ENCODE assay signal across 15 cellular contexts in the genomic region with DNA sequence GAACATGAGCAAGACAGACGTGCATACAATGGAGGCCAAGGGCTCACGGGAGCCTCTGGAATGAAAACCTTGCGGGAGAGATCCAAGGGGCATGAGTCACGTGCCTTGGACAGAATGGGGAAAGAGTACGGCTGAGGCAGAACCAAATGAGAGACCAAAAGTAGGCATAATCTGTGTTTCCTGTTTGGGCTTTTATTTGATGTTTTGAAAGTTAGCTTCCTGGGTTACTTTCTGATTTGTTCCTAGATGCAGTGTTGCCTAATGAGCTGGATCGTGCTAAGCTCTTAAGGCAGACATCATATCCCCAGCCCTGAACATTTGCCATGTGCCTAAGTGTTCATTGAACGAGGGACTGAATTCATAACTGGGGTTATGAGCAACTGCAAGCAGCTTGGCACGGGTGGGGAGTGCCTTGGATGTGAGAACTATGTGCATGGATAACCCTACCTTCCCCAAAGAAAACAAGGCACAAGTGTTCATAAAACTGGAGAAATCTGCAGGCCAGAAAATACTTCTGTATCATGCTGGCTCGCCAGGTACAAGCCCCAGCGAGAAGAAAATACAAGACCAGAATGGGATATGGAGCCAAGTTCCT.
A peak's percentile ranks its signal among the peaks of the same experiment; 100 is the strongest.
DNase-seq lines count a peak whose midpoint lies in the region; ATAC-seq and TF ChIP-seq lines count a peak whose summit lies in the region.
"Had no signal": no experiment of that assay in that cellular context is flagged by ENCODE, and none has a peak within 500 bp of the region (broad histone marks: within the 10 kb centered on the region; RNA-seq: fewer than 3 reads in every experiment).

No MANE protein-coding gene starts in this region.

- H3K4me2 ChIP-seq in IMR-90 (ENCODE audit: low read depth, low read length) (no peak overlapping the region), GM23338 (no peak overlapping the region)
- H3K4me2 ChIP-seq: smooth muscle cell had no signal

- H3K27me3 ChIP-seq in CD8-positive, alpha-beta T cell (ENCODE audit: insufficient read depth, low read length), result no peaks in the 10 kb centered on the region
- H3K27me3 ChIP-seq in IMR-90 (ENCODE audit: control insufficient read depth, insufficient read depth, low read length), result no peaks in the 10 kb centered on the region
- no peaks in the 10 kb centered on the region for H3K27me3 ChIP-seq in liver (ENCODE audit: control insufficient read depth in 4 of 4, insufficient read depth in 4 of 4, low read length in 3 of 4)
- H3K27me3 ChIP-seq in transverse colon, result no peaks in the 10 kb centered on the region
- H3K27me3 ChIP-seq in GM23338 (ENCODE audit: insufficient read depth), result no peaks in the 10 kb centered on the region
- H3K27me3 ChIP-seq in BE2C, result no peaks in the 10 kb centered on the region
- no peaks in the 10 kb centered on the region for H3K27me3 ChIP-seq in H7 (ENCODE audit: control insufficient read depth, insufficient read depth, low read length)
- H3K27me3 ChIP-seq: dorsolateral prefrontal cortex, neutrophil had no signal

- H4K8ac ChIP-seq in IMR-90 (ENCODE audit: low read depth in 2 of 2, low read length in 2 of 2), result no peak overlapping the region

- no peaks in the 10 kb centered on the region for H3K79me1 ChIP-seq in IMR-90 (ENCODE audit: low read depth in 1 of 2, low read length in 2 of 2)

- H3K36me3 ChIP-seq in CD8-positive, alpha-beta T cell (ENCODE audit: insufficient read depth, low read length), result no peaks in the 10 kb centered on the region
- H3K36me3 ChIP-seq in IMR-90 (ENCODE audit: control insufficient read depth, insufficient read depth, low read length) (no peaks in the 10 kb centered on the region; the same call in 1 of the 2 replicates), liver (ENCODE audit: control insufficient read depth in 4 of 4, insufficient read depth in 3 of 4, low read depth in 1 of 4, low read length in 3 of 4) (no peaks in the 10 kb centered on the region), transverse colon (no peaks in the 10 kb centered on the region), GM23338 (ENCODE audit: insufficient read depth) (no peaks in the 10 kb centered on the region), BE2C (no peaks in the 10 kb centered on the region), H7 (replicated peaks; ENCODE audit: control insufficient read depth, insufficient read depth, low read length) (no peaks in the 10 kb centered on the region)
- H3K36me3 ChIP-seq: neutrophil had no signal

- H2AFZ ChIP-seq in IMR-90 (replicated peaks; ENCODE audit: low read length, poor library complexity) (no peak overlapping the region), GM23338 (no peak overlapping the region)

- no peak overlapping the region for H3K23ac ChIP-seq in IMR-90 (ENCODE audit: low read depth, low read length)

- H2BK15ac ChIP-seq in IMR-90 (ENCODE audit: low read depth, low read length), result no peak overlapping the region

- H4K20me1 ChIP-seq in IMR-90 (ENCODE audit: insufficient read depth, low read length) (no peaks in the 10 kb centered on the region), GM23338 (replicated peaks; ENCODE audit: insufficient read depth) (no peaks in the 10 kb centered on the region)

- no peak for TF ChIP-seq RAD21 in IMR-90 (IDR thresholded peaks at IDR 0.05; ENCODE audit: low read length)
- TF ChIP-seq RAD21 in liver (IDR thresholded peaks at IDR 0.05), result no peak

- BruUV-seq in IMR-90 (replicated peaks; lab: Mats Ljungman, UMichigan), result no TSS peak

- no peak for TF ChIP-seq CTCF in CD8-positive, alpha-beta T cell (IDR thresholded peaks at IDR 0.05)
- no peak for TF ChIP-seq CTCF in IMR-90 (conservative IDR thresholded peaks at IDR 0.05; ENCODE audit: low read depth, low read length)
- no peak for TF ChIP-seq CTCF in astrocyte of the spinal cord (IDR thresholded peaks at IDR 0.05; ENCODE audit: low read depth, low read length)
- TF ChIP-seq CTCF in liver (IDR thresholded peaks at IDR 0.05; ENCODE audit: low read depth, low read length, missing input control), result no peak
- TF ChIP-seq CTCF in transverse colon (IDR thresholded peaks at IDR 0.05), result no peak
- TF ChIP-seq CTCF in GM23338 (conservative IDR thresholded peaks at IDR 0.05; ENCODE audit: low read depth in 2 of 2), result no peak
- TF ChIP-seq CTCF in BE2C (IDR thresholded peaks at IDR 0.05; ENCODE audit: low read depth, low read length), result no peak

- intact Hi-C loops in CD8-positive, alpha-beta T cell (cut with DNase I, micrococcal nuclease), result no loop called here
- intact Hi-C loops in IMR-90 (cut with micrococcal nuclease), result no loop called here
- intact Hi-C loops in transverse colon (cut with DNase I; ENCODE audit: low total_unique reads), result no loop called here

- no peak overlapping the region for H3K9ac ChIP-seq in IMR-90 (ENCODE audit: low read depth, low read length)
- H3K9ac ChIP-seq in liver (ENCODE audit: low read depth in 1 of 2, low read length in 2 of 2), result no peak overlapping the region

- no peak overlapping the region for H2AK5ac ChIP-seq in IMR-90 (ENCODE audit: low read depth, low read length)

- H2BK120ac ChIP-seq in IMR-90 (ENCODE audit: low read depth, low read length), result no peak overlapping the region

- POLR2A ChIA-PET in CD8-positive, alpha-beta T cell (lab: Charles Lee), result no interaction called here
- POLR2A ChIA-PET in IMR-90 (lab: Charles Lee; ENCODE audit: unreplicated experiment), result no interaction called here

- H3F3A ChIP-seq in GM23338 (replicated peaks; ENCODE audit: low read depth), result no peaks in the 10 kb centered on the region

- peak overlapping the region; percentile 84 for H3K27ac Mint-ChIP-seq in CD8-positive, alpha-beta T cell
- H3K27ac Mint-ChIP-seq in GM23338, result no peak overlapping the region

- peaks cover 24% of the 10 kb centered on the region for H3K9me1 ChIP-seq in IMR-90 (ENCODE audit: insufficient read depth, low read length)

- TF ChIP-seq POLR2A in IMR-90 (IDR thresholded peaks at IDR 0.05; ENCODE audit: low read depth, low read length) (no peak), transverse colon (IDR thresholded peaks at IDR 0.05) (no peak)

- no peak overlapping the region for H4K91ac ChIP-seq in IMR-90 (ENCODE audit: insufficient read depth, low read depth, low read length)

- H3K36me3 Mint-ChIP-seq in CD8-positive, alpha-beta T cell, result peaks cover 22% of the 10 kb centered on the region
- no peaks in the 10 kb centered on the region; the same call in 2 of the 3 replicates for H3K36me3 Mint-ChIP-seq in GM23338 (ENCODE audit: low read depth)

- H2AK9ac ChIP-seq in IMR-90 (replicated peaks; ENCODE audit: low read depth, low read length, poor library complexity), result peak overlapping the region; percentile 3

- H3K9me3 Mint-ChIP-seq in CD8-positive, alpha-beta T cell, result no peaks in the 10 kb centered on the region
- no peaks in the 10 kb centered on the region; the same call in 2 of the 3 replicates for H3K9me3 Mint-ChIP-seq in GM23338

- peaks cover 21% of the 10 kb centered on the region for H3K4me1 Mint-ChIP-seq in CD8-positive, alpha-beta T cell (ENCODE audit: low read depth)
- no peaks in the 10 kb centered on the region; the same call in 2 of the 3 replicates for H3K4me1 Mint-ChIP-seq in GM23338

- no peak overlapping the region for H4K5ac ChIP-seq in IMR-90 (ENCODE audit: low read depth, low read length)

- H2BK5ac ChIP-seq in IMR-90 (ENCODE audit: low read depth, low read length, poor library complexity, severe bottlenecking), result no peak overlapping the region

- no peak overlapping the region for H3K4ac ChIP-seq in IMR-90 (ENCODE audit: low read depth, low read length)

- CTCF ChIA-PET in CD8-positive, alpha-beta T cell (lab: Charles Lee), result interaction anchor here (0.7 to 1.6 kb wide), 3 partner anchors 9 to 334 kb away, joined by 3 to 4 read pairs (median 3); no protein-coding TSS in a partner anchor
- CTCF ChIA-PET in IMR-90 (lab: Yijun Ruan, JAX), result no interaction called here

- DNase-seq in CD8-positive, alpha-beta T cell, result no peak
- DNase-seq in IMR-90 (peak; percentile 54), astrocyte of the spinal cord (ENCODE audit: low read depth, low spot score) (peak; percentile 42), transverse colon (no peak), GM23338 (ENCODE audit: low spot score) (no peak), BE2C (no peak), H7 (no peak)
- DNase-seq: activated CD4-positive, CD25-positive, alpha-beta regulatory T cell; activated gamma-delta T cell; dorsolateral prefrontal cortex; glutamatergic neuron; left ventricle myocardium superior had no signal

- dilution Hi-C loops in IMR-90 (cut with HindIII; ENCODE audit: low sequenced_read_pairs, unreplicated experiment), result no loop called here

- H3K79me2 ChIP-seq in GM23338 (replicated peaks; ENCODE audit: insufficient read depth), result no peaks in the 10 kb centered on the region

- H3K14ac ChIP-seq in IMR-90 (replicated peaks; ENCODE audit: low read depth, low read length), result no peak overlapping the region; the same call in 1 of the 2 replicates

- 0 out of 2 replicates have a peak, but pooled peaks cover 3% of the 10 kb centered on the region for H3K9me2 ChIP-seq in GM23338 (ENCODE audit: insufficient read depth)

- H3K56ac ChIP-seq in IMR-90 (ENCODE audit: extremely low read depth, insufficient read depth, low read length), result no peak overlapping the region

- no peak overlapping the region for H3K18ac ChIP-seq in IMR-90 (ENCODE audit: low read depth, low read length)

- no peak overlapping the region for H3K27ac ChIP-seq in CD8-positive, alpha-beta T cell (ENCODE audit: low read depth, low read length)
- H3K27ac ChIP-seq in IMR-90 (ENCODE audit: insufficient read depth, low read length), result no peak overlapping the region
- H3K27ac ChIP-seq in liver (ENCODE audit: low read depth in 1 of 2, low read length in 2 of 2), result peak overlapping the region; percentile 75 to 87
- H3K27ac ChIP-seq in transverse colon, result no peak overlapping the region
- no peak overlapping the region for H3K27ac ChIP-seq in GM23338 (ENCODE audit: low read depth)
- H3K27ac ChIP-seq: dorsolateral prefrontal cortex, neutrophil had no signal

- H3K4me3 Mint-ChIP-seq in CD8-positive, alpha-beta T cell, result peak overlapping the region; percentile 78
- H3K4me3 Mint-ChIP-seq in GM23338, result no peak overlapping the region

- H3K9me3 ChIP-seq in CD8-positive, alpha-beta T cell (ENCODE audit: low read length), result no peaks in the 10 kb centered on the region
- no peaks in the 10 kb centered on the region for H3K9me3 ChIP-seq in IMR-90 (ENCODE audit: control insufficient read depth, insufficient read depth, low read length)
- H3K9me3 ChIP-seq in liver (ENCODE audit: control insufficient read depth in 4 of 4, low read length in 3 of 4), result no peaks in the 10 kb centered on the region
- no peaks in the 10 kb centered on the region for H3K9me3 ChIP-seq in transverse colon
- no peaks in the 10 kb centered on the region for H3K9me3 ChIP-seq in BE2C
- H3K9me3 ChIP-seq: neutrophil had no signal

- peaks cover 3% of the 10 kb centered on the region for H3K27me3 Mint-ChIP-seq in CD8-positive, alpha-beta T cell (ENCODE audit: low read depth)
- H3K27me3 Mint-ChIP-seq in GM23338 (ENCODE audit: insufficient read depth, low read depth, poor library complexity), result peaks cover 4% of the 10 kb centered on the region

- H2BK20ac ChIP-seq in IMR-90 (ENCODE audit: low read depth, low read length), result no peak overlapping the region

- peak; percentile 20 for ATAC-seq in CD8-positive, alpha-beta T cell
- ATAC-seq in IMR-90 (ENCODE audit: low read depth) (peak; percentile 52; the same call in 1 of the 2 replicates), GM23338 (no peak)
- ATAC-seq: left ventricle myocardium superior had no signal

- H3K4me1 ChIP-seq in CD8-positive, alpha-beta T cell (ENCODE audit: insufficient read depth, low read length), result peaks cover 17% of the 10 kb centered on the region
- H3K4me1 ChIP-seq in IMR-90 (ENCODE audit: control insufficient read depth, insufficient read depth, low read length), result peaks cover 6% of the 10 kb centered on the region
- H3K4me1 ChIP-seq in liver (ENCODE audit: control insufficient read depth in 4 of 4, insufficient read depth in 4 of 4, low read length in 3 of 4), result peaks cover 5 to 24% (median 17%) of the 10 kb centered on the region in 4 donors
- H3K4me1 ChIP-seq in transverse colon, result peaks cover 2 to 12% (median 5%) of the 10 kb centered on the region in 4 donors
- H3K4me1 ChIP-seq in GM23338 (ENCODE audit: insufficient read depth), result no peaks in the 10 kb centered on the region
- no peaks in the 10 kb centered on the region for H3K4me1 ChIP-seq in BE2C

- in situ Hi-C loops in IMR-90 (cut with MboI; ENCODE audit: low sequenced_read_pairs), result no loop called here
- in situ Hi-C loops in astrocyte of the spinal cord (cut with HindIII; ENCODE audit: low sequenced_read_pairs), result no loop called here
- in situ Hi-C loops in transverse colon (cut with MboI; ENCODE audit: low pct_ligation_motif_present in 1 of 4, low pct_unique_long_range_greater_than_20kb in 1 of 4, low sequenced_read_pairs in 3 of 4), result no loop called here

- WGBS in IMR-90 (ENCODE audit: extremely low coverage in 2 of 2, insufficient read length in 1 of 2), 2 experiments, result 66% methylated on average over 6 of the region's 10 CpGs; no CpG with 5 or more reads in 1 of the 2 experiments
- 89% methylated on average over 10 of the region's 10 CpGs for WGBS in liver
- 75 to 95% methylated on average over 6 to 10 of the region's 10 CpGs for WGBS in transverse colon (ENCODE audit: low coverage in 1 of 2), 2 donors

- H3K4me3 ChIP-seq in CD8-positive, alpha-beta T cell (ENCODE audit: low read depth, low read length), result peak overlapping the region; percentile 28
- no peak overlapping the region for H3K4me3 ChIP-seq in IMR-90 (ENCODE audit: insufficient read depth, low read depth, low read length)
- H3K4me3 ChIP-seq in astrocyte of the spinal cord (ENCODE audit: low read depth, low read length), result no peak overlapping the region
- no peak overlapping the region for H3K4me3 ChIP-seq in liver (ENCODE audit: low read depth in 1 of 3, low read length in 3 of 3)
- H3K4me3 ChIP-seq in transverse colon, result no peak overlapping the region
- no peak overlapping the region for H3K4me3 ChIP-seq in GM23338
- no peak overlapping the region for H3K4me3 ChIP-seq in BE2C (ENCODE audit: low read depth, low read length)
- H3K4me3 ChIP-seq in H7 (ENCODE audit: insufficient read depth, low read depth, low read length), result no peak overlapping the region
- H3K4me3 ChIP-seq: dorsolateral prefrontal cortex, smooth muscle cell had no signal

- TF ChIP-seq EP300 in transverse colon (IDR thresholded peaks at IDR 0.05; ENCODE audit: low read depth), result no peak

Comparison
In these comparisons a context has a peak if more than half of its experiments do, and no peak if none do; other contexts are left out.
1. DNase-seq: peak in IMR-90 (single experiment) and astrocyte of the spinal cord (single experiment); none in CD8-positive, alpha-beta T cell (0 of 7), transverse colon (single experiment), GM23338 (single experiment), BE2C (single experiment) and H7 (single experiment).
2. H3K27ac ChIP-seq: peak in liver (2 of 2); none in CD8-positive, alpha-beta T cell (single experiment), IMR-90 (single experiment), transverse colon (0 of 4) and GM23338 (single experiment).